15 cellular contexts compared by ENCODE assay signal in genomic region chr2:171531836-171532450, GRCh38. TPM values are rescaled to one million over a fixed set of nuclear protein-coding genes. Genes with fewer than 3 reads are reported as not detected.
A peak's percentile ranks its signal among the peaks of the same experiment; 100 is the strongest.
DNase-seq lines count a peak whose midpoint lies in the region.
"Had no signal": no experiment of that assay in that cellular context is flagged by ENCODE, and none has a peak within 500 bp of the region (broad histone marks: within the 10 kb centered on the region; RNA-seq: fewer than 3 reads in every experiment).

No MANE protein-coding gene starts in this region.

- intact Hi-C loops in dendritic cell treated with granulocyte-macrophage colony-stimulating factor and Interleukin-4, amounts not matched to agents 40 ng/mL and 50 ng/mL, for 4 days (cut with micrococcal nuclease): no loop called here

- no peak overlapping the region for H3K4me3 ChIP-seq in skeletal muscle tissue (ENCODE audit: low read length in 3 of 3)
- H3K4me3 ChIP-seq: prostate gland had no signal

- no peaks in the 10 kb centered on the region for H3K36me3 ChIP-seq in skeletal muscle tissue (ENCODE audit: control insufficient read depth in 3 of 3, insufficient read depth in 3 of 3, low read length in 3 of 3)
- H3K36me3 ChIP-seq: prostate gland had no signal

- H3K36me3 Mint-ChIP-seq in dendritic cell treated with granulocyte-macrophage colony-stimulating factor and Interleukin-4, amounts not matched to agents 40 ng/mL and 50 ng/mL, for 4 days (ENCODE audit: low read depth): peaks cover 26% of the 10 kb centered on the region

- DNase-seq in GM03348 (ENCODE audit: low spot score) (peak; percentile 24), RPMI7951 (ENCODE audit: low read depth) (peak; percentile 49), DMS 273 treated with DMSO at 0.1 percent for 48 hours (lab: John Stamatoyannopoulos, UW) (no peak), NCI-H1092 (lab: John Stamatoyannopoulos, UW) (no peak), NCI-H2107 (lab: John Stamatoyannopoulos, UW) (no peak), substantia nigra (lab: John Stamatoyannopoulos, UW) (no peak)
- DNase-seq: dorsolateral prefrontal cortex, NCI-H2029, NCI-H524 treated with DMSO at 0.1 percent for 48 hours had no signal

- peaks cover 30% of the 10 kb centered on the region for H3K4me1 Mint-ChIP-seq in dendritic cell treated with granulocyte-macrophage colony-stimulating factor and Interleukin-4, amounts not matched to agents 40 ng/mL and 50 ng/mL, for 4 days (ENCODE audit: low read depth)

- H3K9me3 Mint-ChIP-seq in dendritic cell treated with granulocyte-macrophage colony-stimulating factor and Interleukin-4, amounts not matched to agents 40 ng/mL and 50 ng/mL, for 4 days: peaks cover 8% of the 10 kb centered on the region

- H3K4me3 Mint-ChIP-seq in dendritic cell treated with granulocyte-macrophage colony-stimulating factor and Interleukin-4, amounts not matched to agents 40 ng/mL and 50 ng/mL, for 4 days: no peak overlapping the region
- H3K4me3 Mint-ChIP-seq: stimulated activated naive CD8-positive, alpha-beta T cell treated with anti-CD3 and anti-CD28 coated beads, Interleukin-15, Interleukin-2, amounts not matched to agents 100 ng/mL and 50 ng/mL, for 24 hours had no signal

- H3K27me3 ChIP-seq in skeletal muscle tissue (ENCODE audit: control insufficient read depth in 3 of 3, insufficient read depth in 3 of 3, low read length in 3 of 3): no peaks in the 10 kb centered on the region
- H3K27me3 ChIP-seq: dorsolateral prefrontal cortex had no signal

- peak overlapping the region; percentile 56 for H3K27ac Mint-ChIP-seq in dendritic cell treated with granulocyte-macrophage colony-stimulating factor and Interleukin-4, amounts not matched to agents 40 ng/mL and 50 ng/mL, for 4 days
- H3K27ac Mint-ChIP-seq: activated T-helper 2 cell treated with anti-CD3 and anti-CD28 coated beads, Interferon-gamma antibody, Interleukin-2, Interleukin-4, amounts not matched to agents 10 μg/mL and 5 μg/mL and 100 μg/mL, durations not matched to agents 14 hours and 24 hours and 36 hours; stimulated activated naive CD8-positive, alpha-beta T cell treated with anti-CD3 and anti-CD28 coated beads, Interleukin-15, Interleukin-2, amounts not matched to agents 100 ng/mL and 50 ng/mL, for 24 hours had no signal

- H3K27ac ChIP-seq in skeletal muscle tissue (ENCODE audit: low read depth, low read length) (peak overlapping the region; percentile 25), substantia nigra (ENCODE audit: low read depth, low read length, poor library complexity, severe bottlenecking) (no peak overlapping the region)
- H3K27ac ChIP-seq: prostate gland, VCaP had no signal

- peaks cover 0 to 7% (median 0%) of the 10 kb centered on the region in 3 donors for H3K4me1 ChIP-seq in skeletal muscle tissue (ENCODE audit: control insufficient read depth in 3 of 3, insufficient read depth in 3 of 3, low read length in 3 of 3)
- H3K4me1 ChIP-seq: prostate gland had no signal

- H3K9ac ChIP-seq in skeletal muscle tissue (ENCODE audit: low read depth in 1 of 3, low read length in 3 of 3): no peak overlapping the region

- H3K27me3 Mint-ChIP-seq in dendritic cell treated with granulocyte-macrophage colony-stimulating factor and Interleukin-4, amounts not matched to agents 40 ng/mL and 50 ng/mL, for 4 days: no peaks in the 10 kb centered on the region

- no peaks in the 10 kb centered on the region for H3K9me3 ChIP-seq in skeletal muscle tissue (ENCODE audit: control insufficient read depth in 3 of 3, low read length in 3 of 3)
- H3K9me3 ChIP-seq: prostate gland had no signal

RNA-seq across cellular contexts. Expression of gene CYBRD1, which starts 9.7 kb away (rescaled TPM):
- 125 and 139 TPM in 2 replicates for total RNA-seq in RPMI7951 (2014; rRNA removed; shearing (Covaris generic))
- 89.2 TPM for total RNA-seq in skeletal muscle tissue

Comparison
In these comparisons a context has a peak if more than half of its experiments do, and no peak if none do; other contexts are left out.
1. DNase-seq: peak in GM03348 (single experiment) and RPMI7951 (single experiment); none in DMS 273 treated with DMSO at 0.1 percent for 48 hours (single experiment), NCI-H1092 (single experiment), NCI-H2107 (single experiment) and substantia nigra (0 of 49).